ENCODE assay signal across 23 cellular contexts in genomic region chr5:133290669-133291235, GRCh38.
DNase-seq lines count a peak whose midpoint lies in the region; ATAC-seq, FAIRE-seq and TF ChIP-seq lines count a peak whose summit lies in the region.
"Had no signal": no experiment of that assay in that cellular context is flagged by ENCODE, and none has a peak within 500 bp of the region (broad histone marks: within the 10 kb centered on the region; RNA-seq: fewer than 3 reads in every experiment).

No MANE protein-coding gene starts in this region.

- peak overlapping the region; percentile 74 for H3K4me3 Mint-ChIP-seq in type B pancreatic cell
- H3K4me3 Mint-ChIP-seq: activated T-cell treated with anti-CD3 and anti-CD28 coated beads, Interleukin-2, amount 50 U/mL, for 4 hours; B cell; brain had no signal

- H2BK120ac ChIP-seq in H1 (replicated peaks; ENCODE audit: low read depth, low read length), result no peak overlapping the region

- H3K56ac ChIP-seq in H1 (replicated peaks; ENCODE audit: insufficient read length, low read depth, low read length), result no peak overlapping the region

- H3K27me3 ChIP-seq in H1 (replicated peaks in 1 of 4; ENCODE audit: control insufficient read depth in 3 of 4, extremely low read depth in 1 of 4, insufficient read depth in 3 of 4, low read length in 3 of 4), result no peaks in the 10 kb centered on the region
- H3K27me3 ChIP-seq: adrenal gland had no signal

- no peak overlapping the region for H3K4me2 ChIP-seq in H1 (ENCODE audit: insufficient read depth in 1 of 2, low read depth in 2 of 2, low read length in 2 of 2)

- H3K79me2 ChIP-seq in H1 (ENCODE audit: control insufficient read depth in 1 of 2, insufficient read depth in 2 of 2, low read length in 2 of 2), result no peaks in the 10 kb centered on the region

- peak overlapping the region; percentile 66 for H3K27ac Mint-ChIP-seq in type B pancreatic cell
- H3K27ac Mint-ChIP-seq: B cell had no signal

- no peaks in the 10 kb centered on the region for H3K23me2 ChIP-seq in H1 (ENCODE audit: low read depth, low read length)

- TF ChIP-seq RAD21 in H1 (IDR thresholded peaks at IDR 0.05 in 1 of 2, conservative IDR thresholded peaks at IDR 0.05 in 1 of 2; ENCODE audit: low read depth in 2 of 2, low read length in 2 of 2), result no peak

- no peaks in the 10 kb centered on the region for H3K9me3 Mint-ChIP-seq in type B pancreatic cell
- H3K9me3 Mint-ChIP-seq: activated T-cell treated with anti-CD3 and anti-CD28 coated beads, Interleukin-2, amount 50 U/mL, for 4 hours; brain had no signal

- H3K4me3 ChIP-seq in H1 (ENCODE audit: extremely low read depth in 1 of 4, insufficient read depth in 2 of 4, low read depth in 3 of 4, low read length in 4 of 4), result no peak overlapping the region
- H3K4me3 ChIP-seq: adrenal gland, GM12878, heart right ventricle had no signal

- no peak overlapping the region for H2BK20ac ChIP-seq in H1 (ENCODE audit: low read length)

- no peak overlapping the region for H2AK5ac ChIP-seq in H1 (ENCODE audit: low read depth, low read length)

- H3K27me3 Mint-ChIP-seq in type B pancreatic cell, result no peaks in the 10 kb centered on the region
- H3K27me3 Mint-ChIP-seq: B cell, brain had no signal

- H3K9ac ChIP-seq in H1 (replicated peaks in 1 of 4; ENCODE audit: extremely low read depth in 1 of 4, low read depth in 3 of 4, low read length in 3 of 4), result no peak overlapping the region

- no peaks in the 10 kb centered on the region for H3K9me3 ChIP-seq in H1 (ENCODE audit: insufficient read depth in 2 of 2, low read depth in 1 of 2, low read length in 1 of 2)
- H3K9me3 ChIP-seq: adrenal gland, heart right ventricle had no signal

- peaks cover 14% of the 10 kb centered on the region for H3K4me1 Mint-ChIP-seq in type B pancreatic cell (ENCODE audit: unreplicated experiment)
- H3K4me1 Mint-ChIP-seq: B cell had no signal

- no peak overlapping the region for H3K14ac ChIP-seq in H1 (ENCODE audit: insufficient read length)

- no peak overlapping the region for H4K91ac ChIP-seq in H1 (replicated peaks; ENCODE audit: insufficient read length, low read length)

- CTCF ChIA-PET in H1 (lab: Charles Lee; ENCODE audit: partially characterized antibody), result interaction anchor here (0.9 to 2.1 kb wide), 11 partner anchors 12 to 179 kb away, joined by 3 to 5 read pairs (median 3); no protein-coding TSS in a partner anchor

- 69% methylated on average over 16 of the region's 17 CpGs; no CpG with 5 or more reads in 1 of the 2 experiments for WGBS in H1 (ENCODE audit: extremely low coverage in 1 of 2, insufficient coverage in 1 of 2, insufficient read length in 1 of 2, insufficient replicate concordance in 2 of 2, low coverage in 1 of 2, low lambda C conversion rate in 2 of 2, missing lambda C conversion rate in 1 of 2), 2 experiments

- H3K4me1 ChIP-seq in H1 (replicated peaks in 1 of 4; ENCODE audit: control insufficient read depth in 3 of 4, insufficient read depth in 4 of 4, low read length in 3 of 4), result peaks cover 0 to 8% (median 0%) of the 10 kb centered on the region in 4 experiments; a peak in 2 of 7 replicates
- H3K4me1 ChIP-seq: adrenal gland had no signal

- FAIRE-seq in H1 (lab: Jason Lieb, UNC), result no peak
- FAIRE-seq: GM12878, TTC549 had no signal

- no peak overlapping the region for H2BK5ac ChIP-seq in H1 (ENCODE audit: low read depth, low read length)

- H3K23ac ChIP-seq in H1 (ENCODE audit: insufficient read length), result no peak overlapping the region

- no peak overlapping the region for H3K18ac ChIP-seq in H1 (ENCODE audit: extremely low read depth, low read length)

- H2BK12ac ChIP-seq in H1 (ENCODE audit: low read depth, low read length), result no peak overlapping the region

- H3K4ac ChIP-seq in H1 (replicated peaks; ENCODE audit: insufficient read length, low read depth, low read length), result no peak overlapping the region

- peaks cover 5% of the 10 kb centered on the region for H3K36me3 Mint-ChIP-seq in type B pancreatic cell
- H3K36me3 Mint-ChIP-seq: brain had no signal

- H3K36me3 ChIP-seq in H1 (ENCODE audit: control insufficient read depth in 2 of 4, insufficient read depth in 4 of 4, low read length in 3 of 4), result no peaks in the 10 kb centered on the region
- H3K36me3 ChIP-seq: adrenal gland, heart right ventricle had no signal

- POLR2A ChIA-PET in H1 (lab: Charles Lee; ENCODE audit: partially characterized antibody), result no interaction called here

- no peak overlapping the region for H2AFZ ChIP-seq in H1 (ENCODE audit: low read length)

- H4K20me1 ChIP-seq in H1 (replicated peaks in 1 of 2; ENCODE audit: control insufficient read depth in 1 of 2, insufficient read depth in 2 of 2, low read length in 2 of 2), result no peaks in the 10 kb centered on the region

- no peak overlapping the region for H4K5ac ChIP-seq in H1 (ENCODE audit: insufficient read length, low read depth, low read length)

- H3K27ac ChIP-seq in H1 (ENCODE audit: low read depth, low read length), result no peak overlapping the region
- H3K27ac ChIP-seq: adrenal gland, heart right ventricle had no signal

- no peaks in the 10 kb centered on the region for H3K79me1 ChIP-seq in H1 (ENCODE audit: low read depth, low read length)

- H4K8ac ChIP-seq in H1 (ENCODE audit: extremely low read depth, insufficient read depth, low read length), result no peak overlapping the region

- TF ChIP-seq CTCF in H1 (IDR thresholded peaks at IDR 0.05; ENCODE audit: control extremely low read depth in 1 of 3, insufficient read depth in 1 of 3, low read depth in 1 of 3, low read length in 3 of 3), result no peak
- TF ChIP-seq CTCF in type B pancreatic cell (conservative IDR thresholded peaks at IDR 0.05), result no peak

- no peak for TF ChIP-seq POLR2A in H1 (IDR thresholded peaks at IDR 0.05; ENCODE audit: control extremely low read depth in 1 of 2, low read depth in 2 of 2, low read length in 2 of 2)

- DNase-seq in NCI-H345 (lab: John Stamatoyannopoulos, UW), result peak; percentile 63
- DNase-seq in NCI-H345 treated with DMSO at 0.1 percent for 48 hours (lab: John Stamatoyannopoulos, UW; ENCODE audit: unreplicated experiment), result no peak
- DNase-seq in NCI-H69 (lab: John Stamatoyannopoulos, UW), result peak; percentile 54
- DNase-seq in H1 (ENCODE audit: low read depth in 1 of 2, low spot score in 2 of 2), result no peak
- no peak for DNase-seq in type B pancreatic cell (ENCODE audit: extremely low spot score, unreplicated experiment)
- DNase-seq in UCSD-AML1 (lab: John Stamatoyannopoulos, UW; ENCODE audit: unreplicated experiment), result no peak
- DNase-seq: activated CD4-positive, alpha-beta T cell treated with anti-CD3 and anti-CD28 coated beads for 4 hours; activated naive CD4-positive, alpha-beta T cell; activated T-cell treated with anti-CD3 and anti-CD28 coated beads, Interleukin-2, amount 50 U/mL, for 4 hours; adrenal gland; effector CD4-positive, alpha-beta T cell; erythroblast; HCEC 1CT; heart right ventricle; NCI-H226; NK-92 treated with Interleukin-12 subunit alpha and Interleukin-12 subunit beta, amount 100 ng/mL, for 24 hours had no signal

- no peak for TF ChIP-seq EP300 in H1 (IDR thresholded peaks at IDR 0.05; ENCODE audit: borderline replicate concordance in 1 of 2, low read depth in 2 of 2, low read length in 2 of 2)

- ATAC-seq in GM18873 (IDR thresholded peaks at IDR 0.05; ENCODE audit: low FRiP score, unreplicated experiment) (no peak), HG03342 (IDR thresholded peaks at IDR 0.05; ENCODE audit: unreplicated experiment) (no peak)
- ATAC-seq: activated T-cell treated with anti-CD3 and anti-CD28 coated beads, Interleukin-2, amount 50 U/mL, for 4 hours; GM12878; heart right ventricle; Panc1 had no signal

- H2BK15ac ChIP-seq in H1 (ENCODE audit: low read length), result no peak overlapping the region

TF ChIP-seq in H1, 55 proteins besides CTCF, POLR2A, EP300 and RAD21:
- TF ChIP-seq RNF2 (IDR thresholded peaks at IDR 0.05; ENCODE audit: borderline replicate concordance, low read depth, low read length, missing control alignments, poor library complexity, severe bottlenecking) (no peak), FOSL1 (IDR thresholded peaks at IDR 0.05; ENCODE audit: insufficient read depth, low read depth, low read length) (no peak), RXRA (IDR thresholded peaks at IDR 0.05; ENCODE audit: insufficient read depth, low read depth, low read length) (no peak), SIN3A (conservative IDR thresholded peaks at IDR 0.05 in 1 of 2, IDR thresholded peaks at IDR 0.05 in 1 of 2; ENCODE audit: low read depth in 1 of 2, low read length in 2 of 2) (no peak), SAP30 (IDR thresholded peaks at IDR 0.05; ENCODE audit: insufficient read depth, insufficient replicate concordance, low read length) (no peak), KDM1A (IDR thresholded peaks at IDR 0.05; ENCODE audit: borderline replicate concordance, low read length) (no peak)
- TF ChIP-seq, protein P1, sequence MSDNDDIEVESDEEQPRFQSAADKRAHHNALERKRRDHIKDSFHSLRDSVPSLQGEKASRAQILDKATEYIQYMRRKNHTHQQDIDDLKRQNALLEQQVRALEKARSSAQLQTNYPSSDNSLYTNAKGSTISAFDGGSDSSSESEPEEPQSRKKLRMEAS (IDR thresholded peaks at IDR 0.05), result 0 out of 2 replicates have a peak, but pooled peaks have one; percentile 46

Comparison
In these comparisons a context has a peak if more than half of its experiments do, and no peak if none do; other contexts are left out.
1. DNase-seq: peak in NCI-H345 (single experiment) and NCI-H69 (single experiment); none in NCI-H345 treated with DMSO at 0.1 percent for 48 hours (single experiment), H1 (0 of 2), type B pancreatic cell (single experiment) and UCSD-AML1 (single experiment).